Comparison of ENCODE assay signal across 26 cellular contexts in genomic region chr2:100940240-100940639, GRCh38.
A peak's percentile ranks its signal among the peaks of the same experiment; 100 is the strongest.
DNase-seq lines count a peak whose midpoint lies in the region; ATAC-seq and TF ChIP-seq lines count a peak whose summit lies in the region.
"Had no signal": no experiment of that assay in that cellular context is flagged by ENCODE, and none has a peak within 500 bp of the region (broad histone marks: within the 10 kb centered on the region; RNA-seq: fewer than 3 reads in every experiment).

No MANE protein-coding gene starts in this region.

- H3K27me3 ChIP-seq in DND-41 (ENCODE audit: insufficient read depth, low read length, poor library complexity), result no peaks in the 10 kb centered on the region
- H3K27me3 ChIP-seq in naive thymus-derived CD4-positive, alpha-beta T cell (ENCODE audit: control insufficient read depth in 2 of 2, insufficient read depth in 2 of 2, low read length in 2 of 2), result no peaks in the 10 kb centered on the region
- H3K27me3 ChIP-seq: body of pancreas, hepatocyte, testis, uterus had no signal

- no peaks in the 10 kb centered on the region for H4K20me1 ChIP-seq in DND-41 (ENCODE audit: insufficient read depth, low read length)

- H3K4me1 ChIP-seq in DND-41 (ENCODE audit: insufficient read depth, low read length), result peaks cover 14% of the 10 kb centered on the region
- peaks cover 4 to 29% of the 10 kb centered on the region in 2 donors for H3K4me1 ChIP-seq in naive thymus-derived CD4-positive, alpha-beta T cell (ENCODE audit: control insufficient read depth in 2 of 2, insufficient read depth in 2 of 2, low read length in 2 of 2)
- H3K4me1 ChIP-seq: testis, uterus had no signal

- ATAC-seq in DND-41 (ENCODE audit: insufficient read depth, low read depth), result no peak
- no peak for ATAC-seq in naive thymus-derived CD4-positive, alpha-beta T cell
- no peak for ATAC-seq in activated CD4-positive, CD25-positive, alpha-beta regulatory T cell treated with anti-CD3 and anti-CD28 coated beads, Interleukin-2, amount 50 U/mL, for 24 hours
- ATAC-seq: body of pancreas; natural killer cell; stimulated activated effector memory CD8-positive, alpha-beta T cell treated with anti-CD3 and anti-CD28 coated beads, Interleukin-12 subunit alpha, Interleukin-12 subunit beta, amount 100 ng/mL, for 72 hours had no signal

- H2AFZ ChIP-seq in DND-41 (ENCODE audit: low read depth, low read length), result no peak overlapping the region
- H2AFZ ChIP-seq: hepatocyte had no signal

- H3K9me3 Mint-ChIP-seq in activated naive CD4-positive, alpha-beta T cell treated with anti-CD3 and anti-CD28 coated beads for 36 hours, result no peaks in the 10 kb centered on the region
- H3K9me3 Mint-ChIP-seq in activated naive CD8-positive, alpha-beta T cell treated with anti-CD3 and anti-CD28 coated beads for 36 hours, result no peaks in the 10 kb centered on the region
- no peaks in the 10 kb centered on the region for H3K9me3 Mint-ChIP-seq in naive thymus-derived CD4-positive, alpha-beta T cell
- H3K9me3 Mint-ChIP-seq: mesothelial cell of epicardium; natural killer cell; stimulated activated effector memory CD8-positive, alpha-beta T cell treated with anti-CD3 and anti-CD28 coated beads, Interleukin-12 subunit alpha, Interleukin-12 subunit beta, amount 100 ng/mL, for 72 hours; T-helper 1 cell treated with Interleukin-12 subunit alpha and Interleukin-12 subunit beta and Interleukin-4 antibody, amounts not matched to agents 30 μg/mL and 1 μg/mL, for 36 hours had no signal

- CTCF ChIA-PET in activated naive CD4-positive, alpha-beta T cell treated with anti-CD3 and anti-CD28 coated beads for 36 hours (lab: Charles Lee), result interaction anchor here (0.8 to 2.1 kb wide), 2 partner anchors 19 to 330 kb away, joined by 3 to 5 read pairs; no protein-coding TSS in a partner anchor
- CTCF ChIA-PET in naive thymus-derived CD4-positive, alpha-beta T cell (lab: Charles Lee), result interaction anchor here (0.8 to 1.3 kb wide), 3 partner anchors 11 to 330 kb away, joined by 3 read pairs; no protein-coding TSS in a partner anchor

- H3K36me3 Mint-ChIP-seq in activated naive CD4-positive, alpha-beta T cell treated with anti-CD3 and anti-CD28 coated beads for 36 hours (ENCODE audit: low read depth), result peaks cover 4% of the 10 kb centered on the region
- peaks cover 3% of the 10 kb centered on the region for H3K36me3 Mint-ChIP-seq in activated naive CD8-positive, alpha-beta T cell treated with anti-CD3 and anti-CD28 coated beads for 36 hours
- peaks cover 0 to 15% (median 10%) of the 10 kb centered on the region in 5 donors for H3K36me3 Mint-ChIP-seq in naive thymus-derived CD4-positive, alpha-beta T cell
- H3K36me3 Mint-ChIP-seq: mesothelial cell of epicardium; natural killer cell; stimulated activated effector memory CD8-positive, alpha-beta T cell treated with anti-CD3 and anti-CD28 coated beads, Interleukin-12 subunit alpha, Interleukin-12 subunit beta, amount 100 ng/mL, for 72 hours had no signal

- H3K27ac ChIP-seq in DND-41 (ENCODE audit: low read length), result 0 out of 2 replicates have a peak overlapping the region, but pooled peaks have one; percentile 42
- no peak overlapping the region for H3K27ac ChIP-seq in naive thymus-derived CD4-positive, alpha-beta T cell (ENCODE audit: low read depth, low read length)
- H3K27ac ChIP-seq: body of pancreas, hepatocyte, left ventricle myocardium inferior, testis, uterus had no signal

- no peak for TF ChIP-seq CTCF in DND-41 (IDR thresholded peaks at IDR 0.05; ENCODE audit: borderline replicate concordance, extremely low read depth, low read length, poor library complexity, severe bottlenecking)

- no peaks in the 10 kb centered on the region for H3K9me3 ChIP-seq in DND-41 (ENCODE audit: insufficient read depth, low read length, severe bottlenecking)
- H3K9me3 ChIP-seq in naive thymus-derived CD4-positive, alpha-beta T cell (ENCODE audit: control insufficient read depth in 2 of 3, low read length in 3 of 3), result no peaks in the 10 kb centered on the region
- H3K9me3 ChIP-seq: body of pancreas, left ventricle myocardium inferior, spleen, testis, uterus had no signal

- POLR2A ChIA-PET in naive thymus-derived CD4-positive, alpha-beta T cell (lab: Charles Lee), result no interaction called here

- H3K9ac ChIP-seq in DND-41 (ENCODE audit: low read depth, low read length), result no peak overlapping the region

- no peaks in the 10 kb centered on the region for H3K36me3 ChIP-seq in DND-41 (ENCODE audit: insufficient read depth, low read length)
- no peaks in the 10 kb centered on the region for H3K36me3 ChIP-seq in naive thymus-derived CD4-positive, alpha-beta T cell (ENCODE audit: control insufficient read depth in 2 of 3, insufficient read depth in 3 of 3, low read length in 3 of 3)
- H3K36me3 ChIP-seq: uterus had no signal

- H3K27me3 Mint-ChIP-seq in activated naive CD4-positive, alpha-beta T cell treated with anti-CD3 and anti-CD28 coated beads for 36 hours (ENCODE audit: low read depth), result no peaks in the 10 kb centered on the region
- H3K27me3 Mint-ChIP-seq in activated naive CD8-positive, alpha-beta T cell treated with anti-CD3 and anti-CD28 coated beads for 36 hours, result no peaks in the 10 kb centered on the region
- peaks cover 0 to 3% (median 0%) of the 10 kb centered on the region in 5 donors for H3K27me3 Mint-ChIP-seq in naive thymus-derived CD4-positive, alpha-beta T cell

- H3K4me2 ChIP-seq in DND-41 (ENCODE audit: insufficient read depth, low read length), result no peak overlapping the region
- H3K4me2 ChIP-seq: hepatocyte had no signal

- H3K4me3 Mint-ChIP-seq in activated naive CD4-positive, alpha-beta T cell treated with anti-CD3 and anti-CD28 coated beads for 36 hours, result peak overlapping the region; percentile 22
- H3K4me3 Mint-ChIP-seq in activated naive CD8-positive, alpha-beta T cell treated with anti-CD3 and anti-CD28 coated beads for 36 hours, result no peak overlapping the region
- peak overlapping the region in 9 of 10 donors; percentile 18 to 87 (median 75) for H3K4me3 Mint-ChIP-seq in naive thymus-derived CD4-positive, alpha-beta T cell
- H3K4me3 Mint-ChIP-seq: mesothelial cell of epicardium; natural killer cell; stimulated activated effector memory CD8-positive, alpha-beta T cell treated with anti-CD3 and anti-CD28 coated beads, Interleukin-12 subunit alpha, Interleukin-12 subunit beta, amount 100 ng/mL, for 72 hours; T-helper 1 cell treated with Interleukin-12 subunit alpha and Interleukin-12 subunit beta and Interleukin-4 antibody, amounts not matched to agents 30 μg/mL and 1 μg/mL, for 36 hours had no signal

- no peak for DNase-seq in activated naive CD4-positive, alpha-beta T cell treated with anti-CD3 and anti-CD28 coated beads for 36 hours
- no peak for DNase-seq in activated naive CD4-positive, alpha-beta T cell (lab: John Stamatoyannopoulos, UW)
- DNase-seq in DND-41, result no peak
- DNase-seq in activated naive CD8-positive, alpha-beta T cell treated with anti-CD3 and anti-CD28 coated beads for 36 hours, result no peak
- no peak for DNase-seq in naive thymus-derived CD4-positive, alpha-beta T cell
- DNase-seq in NCI-H2107 treated with DMSO at 0.1 percent for 48 hours (lab: John Stamatoyannopoulos, UW; ENCODE audit: unreplicated experiment), result no peak
- DNase-seq: body of pancreas; DMS153; foreskin melanocyte; left ventricle myocardium inferior; natural killer cell; NCI-H1105; NCI-H2029; NCI-H2227 treated with DMSO at 0.1 percent for 48 hours; NCI-H69; retina; RPMI8226; spleen; stimulated activated CD4-positive, alpha-beta T cell treated with anti-CD3 and anti-CD28 coated beads, Interleukin-2, amount 100 ng/mL, for 48 hours; testis; uterus had no signal

- peaks cover 29% of the 10 kb centered on the region for H3K4me1 Mint-ChIP-seq in activated naive CD4-positive, alpha-beta T cell treated with anti-CD3 and anti-CD28 coated beads for 36 hours (ENCODE audit: low read depth)
- peaks cover 19% of the 10 kb centered on the region for H3K4me1 Mint-ChIP-seq in activated naive CD8-positive, alpha-beta T cell treated with anti-CD3 and anti-CD28 coated beads for 36 hours
- peaks cover 20 to 50% (median 40%) of the 10 kb centered on the region in 7 donors for H3K4me1 Mint-ChIP-seq in naive thymus-derived CD4-positive, alpha-beta T cell
- H3K4me1 Mint-ChIP-seq: mesothelial cell of epicardium had no signal

- no peaks in the 10 kb centered on the region for H3K79me2 ChIP-seq in DND-41 (ENCODE audit: insufficient read depth, low read length)
- H3K79me2 ChIP-seq: hepatocyte had no signal

- no peak overlapping the region for H3K4me3 ChIP-seq in DND-41 (ENCODE audit: low read depth in 1 of 2, low read length in 2 of 2)
- H3K4me3 ChIP-seq in naive thymus-derived CD4-positive, alpha-beta T cell (ENCODE audit: low read length), result no peak overlapping the region
- H3K4me3 ChIP-seq: body of pancreas, hepatocyte, left ventricle myocardium inferior, testis, uterus had no signal

- no peak overlapping the region for H3K27ac Mint-ChIP-seq in activated naive CD4-positive, alpha-beta T cell treated with anti-CD3 and anti-CD28 coated beads for 36 hours
- peak overlapping the region; percentile 68 for H3K27ac Mint-ChIP-seq in activated naive CD8-positive, alpha-beta T cell treated with anti-CD3 and anti-CD28 coated beads for 36 hours
- H3K27ac Mint-ChIP-seq in naive thymus-derived CD4-positive, alpha-beta T cell, result peak overlapping the region; percentile 44 to 94 (median 90)
- H3K27ac Mint-ChIP-seq: mesothelial cell of epicardium; natural killer cell; stimulated activated effector memory CD8-positive, alpha-beta T cell treated with anti-CD3 and anti-CD28 coated beads, Interleukin-12 subunit alpha, Interleukin-12 subunit beta, amount 100 ng/mL, for 72 hours; T-helper 1 cell treated with Interleukin-12 subunit alpha and Interleukin-12 subunit beta and Interleukin-4 antibody, amounts not matched to agents 30 μg/mL and 1 μg/mL, for 36 hours had no signal

- intact Hi-C loops in activated naive CD4-positive, alpha-beta T cell treated with anti-CD3 and anti-CD28 coated beads for 36 hours (cut with micrococcal nuclease), result loop anchor here (5.0 to 10.0 kb wide), 2 partner anchors 68 to 125 kb away; no protein-coding TSS in a partner anchor
- intact Hi-C loops in naive thymus-derived CD4-positive, alpha-beta T cell (cut with micrococcal nuclease), result loop anchor here in 1 of 2 donors (10.0 kb wide), 1 partner anchor 125 kb away; no protein-coding TSS in a partner anchor
